ENCODE assay signal across 9 cellular contexts in the genomic region with DNA sequence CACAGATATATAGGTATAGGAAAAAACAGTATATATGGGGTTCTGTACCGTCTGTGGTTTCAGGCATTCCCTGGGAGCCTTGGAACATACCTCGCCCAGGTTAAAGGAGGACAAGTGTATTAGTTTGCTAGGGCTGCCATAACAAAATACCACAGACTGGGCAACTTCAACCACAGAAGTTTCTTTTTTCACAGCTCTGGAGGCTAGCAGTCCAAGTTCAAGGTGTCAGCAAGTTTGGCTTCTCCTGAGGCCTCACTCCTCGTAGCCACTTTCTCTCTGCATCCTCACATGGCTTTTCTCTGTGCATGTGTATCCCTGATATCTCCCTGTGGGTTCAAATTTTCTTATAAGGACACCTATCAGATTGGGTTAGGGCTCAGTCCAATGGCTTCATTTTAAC.
"Had no signal": no experiment of that assay in that cellular context is flagged by ENCODE, and none has a peak within 500 bp of the region (broad histone marks: within the 10 kb centered on the region; RNA-seq: fewer than 3 reads in every experiment).

No MANE protein-coding gene starts in this region.

- H3K4me3 Mint-ChIP-seq: GM23338, H9, HFFc6 had no signal

- H3K9me3 Mint-ChIP-seq: GM23338 had no signal

- H3K9me3 ChIP-seq: HAP-1 had no signal

- H3K27ac Mint-ChIP-seq: GM23338, H9, HFFc6 had no signal

- H3K27ac ChIP-seq: GM23248 had no signal

- H3K36me3 ChIP-seq: HAP-1 had no signal

- H3K4me1 Mint-ChIP-seq: GM23338, H9 had no signal

- ATAC-seq: GM23338, HCT116 had no signal

- H3K4me3 ChIP-seq: GM23248, GM23338, HAP-1 had no signal

- H3K9ac ChIP-seq: GM23248 had no signal

- H3K4me1 ChIP-seq: HAP-1 had no signal

- H2AFZ ChIP-seq: GM23248, GM23338 had no signal

- H3K4me2 ChIP-seq: GM23338 had no signal

- DNase-seq: GM23248, GOT3, H7, H9, HCEC 1CT, HFFc6 had no signal
